ENCODE assay signal across 36 cellular contexts in genomic region chr19:35622750-35623149, GRCh38. TPM values are rescaled to one million over a fixed set of nuclear protein-coding genes. Genes with fewer than 3 reads are reported as not detected.
"Had no signal": no experiment of that assay in that cellular context is flagged by ENCODE, and none has a peak within 500 bp of the region (broad histone marks: within the 10 kb centered on the region; RNA-seq: fewer than 3 reads in every experiment).

No MANE protein-coding gene starts in this region.

- H3K4me1 ChIP-seq: parathyroid adenoma, psoas muscle had no signal

- H3K4me3 ChIP-seq: coronary artery, dorsolateral prefrontal cortex, gastrocnemius medialis, left ventricle myocardium inferior, psoas muscle, sigmoid colon, tibial nerve had no signal

- H3K79me2 ChIP-seq: parathyroid adenoma had no signal

- H3K27ac ChIP-seq: brain microvascular endothelial cell, coronary artery, dorsolateral prefrontal cortex, gastrocnemius medialis, left ventricle myocardium inferior, parathyroid adenoma, psoas muscle, sigmoid colon, tibial nerve, VCaP had no signal

- H3K4me1 Mint-ChIP-seq: activated naive CD8-positive, alpha-beta T cell treated with anti-CD3 and anti-CD28 coated beads for 36 hours; activated T-helper 17 cell treated with anti-CD3 and anti-CD28 coated beads, Interleukin-2, amount 50 U/mL, for 72 hours; nephron; stimulated activated memory B cell treated with anti-CD40 and anti-IgM and Interleukin-4, amounts not matched to agents 10 μg/mL and 1 μg/mL and 100 μg/mL, for 72 hours had no signal

- H3K9me3 ChIP-seq: gastrocnemius medialis, left ventricle myocardium inferior, psoas muscle, sigmoid colon, tibial nerve had no signal

- H3K27ac Mint-ChIP-seq: activated naive CD8-positive, alpha-beta T cell treated with anti-CD3 and anti-CD28 coated beads for 36 hours; nephron had no signal

- H3K27me3 Mint-ChIP-seq: activated naive CD8-positive, alpha-beta T cell treated with anti-CD3 and anti-CD28 coated beads for 36 hours; activated T-helper 17 cell treated with anti-CD3 and anti-CD28 coated beads, Interleukin-2, amount 50 U/mL, for 72 hours; effector memory CD8-positive, alpha-beta T cell; stimulated activated memory B cell treated with anti-CD40 and anti-IgM and Interleukin-4, amounts not matched to agents 10 μg/mL and 1 μg/mL and 100 μg/mL, for 72 hours had no signal

- H2AFZ ChIP-seq: parathyroid adenoma had no signal

- H3K9me3 Mint-ChIP-seq: activated naive CD8-positive, alpha-beta T cell treated with anti-CD3 and anti-CD28 coated beads for 36 hours; activated T-helper 17 cell treated with anti-CD3 and anti-CD28 coated beads, Interleukin-2, amount 50 U/mL, for 72 hours; effector memory CD8-positive, alpha-beta T cell; nephron; stimulated activated memory B cell treated with anti-CD40 and anti-IgM and Interleukin-4, amounts not matched to agents 10 μg/mL and 1 μg/mL and 100 μg/mL, for 72 hours had no signal

- H3K4me3 Mint-ChIP-seq: activated naive CD8-positive, alpha-beta T cell treated with anti-CD3 and anti-CD28 coated beads for 36 hours; activated T-helper 17 cell treated with anti-CD3 and anti-CD28 coated beads, Interleukin-2, amount 50 U/mL, for 72 hours; effector memory CD8-positive, alpha-beta T cell; nephron; stimulated activated memory B cell treated with anti-CD40 and anti-IgM and Interleukin-4, amounts not matched to agents 10 μg/mL and 1 μg/mL and 100 μg/mL, for 72 hours had no signal

- DNase-seq: activated CD4-positive, alpha-beta T cell treated with anti-CD3 and anti-CD28 coated beads for 48 hours; activated CD4-positive, alpha-beta T cell treated with anti-CD3 and anti-CD28 coated beads, Interleukin-2, amount 50 U/mL, for 48 hours; activated CD8-positive, alpha-beta memory T cell treated with anti-CD3 and anti-CD28 coated beads for 24 hours; activated CD8-positive, alpha-beta memory T cell treated with anti-CD3 and anti-CD28 coated beads, Interleukin-2, amount 50 U/mL, for 4 hours; activated gamma-delta T cell treated with Interleukin-2 at 50 U/mL for 16 hours; activated naive CD8-positive, alpha-beta T cell treated with anti-CD3 and anti-CD28 coated beads for 36 hours; activated T-cell treated with anti-CD3 and anti-CD28 coated beads, Interleukin-2, amount 50 U/mL, for 1 hour; amniotic stem cell; brain microvascular endothelial cell; dorsolateral prefrontal cortex; effector memory CD8-positive, alpha-beta T cell; erythroblast; gastrocnemius medialis; glutamatergic neuron; islet precursor cell; left ventricle myocardium inferior; mammary epithelial cell; nucleus accumbens; psoas muscle; sigmoid colon; small intestine; stimulated activated CD4-positive, alpha-beta T cell treated with anti-CD3 and anti-CD28 coated beads, Interleukin-4, amount 100 ng/mL, for 24 hours had no signal

- H3K36me3 ChIP-seq: brain microvascular endothelial cell, gastrocnemius medialis, left ventricle myocardium inferior had no signal

- H3K27me3 ChIP-seq: brain microvascular endothelial cell, dorsolateral prefrontal cortex, gastrocnemius medialis, sigmoid colon, tibial nerve had no signal

- H3K9ac ChIP-seq: parathyroid adenoma had no signal

- ATAC-seq: activated CD4-positive, CD25-positive, alpha-beta regulatory T cell treated with anti-CD3 and anti-CD28 coated beads, Interleukin-2, amount 50 U/mL, for 24 hours; activated T-helper 17 cell treated with anti-CD3 and anti-CD28 coated beads, Interleukin-2, amount 50 U/mL, for 72 hours; effector memory CD8-positive, alpha-beta T cell; gastrocnemius medialis; psoas muscle; stimulated activated memory B cell treated with anti-CD40 and anti-IgM and Interleukin-4, amounts not matched to agents 10 μg/mL and 1 μg/mL and 100 μg/mL, for 72 hours had no signal

RNA-seq across cellular contexts. Expression of gene ETV2, which starts 18.8 kb away (rescaled TPM):
- total RNA-seq: psoas muscle, temporal lobe had no signal

RNA-seq across cellular contexts. Expression of gene PMIS2, which starts 36.8 kb away (rescaled TPM):
- total RNA-seq: activated naive CD8-positive, alpha-beta T cell treated with anti-CD3 and anti-CD28 coated beads for 36 hours; activated T-helper 17 cell treated with anti-CD3 and anti-CD28 coated beads, Interleukin-2, amount 50 U/mL, for 72 hours; astrocyte; cardiac septum; cerebellum; gastrocnemius medialis; left ventricle myocardium inferior; mammary epithelial cell; mucosa of gallbladder; psoas muscle; sigmoid colon; temporal lobe; tibial nerve; urinary bladder had no signal
- polyA plus RNA-seq: mammary epithelial cell, psoas muscle, sigmoid colon, small intestine, urinary bladder had no signal
